ENCODE assay signal across 8 cellular contexts in genomic region chr21:37562920-37563640, GRCh38.
DNase-seq lines count a peak whose midpoint lies in the region; ATAC-seq and TF ChIP-seq lines count a peak whose summit lies in the region.

No MANE protein-coding gene starts in this region.

- H3K27ac Mint-ChIP-seq in stimulated activated effector memory CD8-positive, alpha-beta T cell treated with anti-CD3 and anti-CD28 coated beads, Interleukin-12 subunit alpha, Interleukin-12 subunit beta, amount 100 ng/mL, for 72 hours = peak overlapping the region; percentile 99

- CTCF ChIA-PET in AG04449 (lab: Yijun Ruan, JAX) = interaction anchor here (0.7 to 1.7 kb wide), 12 partner anchors 8 to 586 kb away, joined by 3 to 8 read pairs (median 4); no protein-coding TSS in a partner anchor

- peaks cover 22% of the 10 kb centered on the region for H3K4me1 Mint-ChIP-seq in stimulated activated effector memory CD8-positive, alpha-beta T cell treated with anti-CD3 and anti-CD28 coated beads, Interleukin-12 subunit alpha, Interleukin-12 subunit beta, amount 100 ng/mL, for 72 hours

- intact Hi-C loops in cardiac septum (cut with DNase I) = loop anchor here (5.0 kb wide), 2 partner anchors 196 to 296 kb away; partner anchors contain the start of genes DYRK1A and VPS26C

- peak; percentile 6 for ATAC-seq in GM18517 (IDR thresholded peaks at IDR 0.05; ENCODE audit: unreplicated experiment)
- peak; percentile 10 for ATAC-seq in HG03175 (IDR thresholded peaks at IDR 0.05; ENCODE audit: unreplicated experiment)
- no peak for ATAC-seq in stimulated activated effector memory CD8-positive, alpha-beta T cell treated with anti-CD3 and anti-CD28 coated beads, Interleukin-12 subunit alpha, Interleukin-12 subunit beta, amount 100 ng/mL, for 72 hours

- peak overlapping the region; percentile 94 for H3K4me3 Mint-ChIP-seq in stimulated activated effector memory CD8-positive, alpha-beta T cell treated with anti-CD3 and anti-CD28 coated beads, Interleukin-12 subunit alpha, Interleukin-12 subunit beta, amount 100 ng/mL, for 72 hours

- H3K4me3 ChIP-seq in AG04449 (ENCODE audit: low read depth, low read length) = peak overlapping the region; percentile 71

- DNase-seq in AG04449 (ENCODE audit: low read depth, low spot score) = no peak
- peak; percentile 1 for DNase-seq in activated T-cell treated with anti-CD3 and anti-CD28 coated beads for 48 hours (ENCODE audit: low read depth)
- DNase-seq in cardiac septum (ENCODE audit: low spot score) = peak; percentile 55
- no peak for DNase-seq in stimulated activated effector memory CD8-positive, alpha-beta T cell treated with anti-CD3 and anti-CD28 coated beads, Interleukin-12 subunit alpha, Interleukin-12 subunit beta, amount 100 ng/mL, for 72 hours (ENCODE audit: low spot score in 2 of 2)
- DNase-seq in HuH-7 (ENCODE audit: low spot score) = no peak
- no peak for DNase-seq in superior temporal gyrus (ENCODE audit: extremely low spot score)

- peaks cover 9% of the 10 kb centered on the region for H3K36me3 Mint-ChIP-seq in stimulated activated effector memory CD8-positive, alpha-beta T cell treated with anti-CD3 and anti-CD28 coated beads, Interleukin-12 subunit alpha, Interleukin-12 subunit beta, amount 100 ng/mL, for 72 hours

- POLR2A ChIA-PET in AG04449 (lab: Yijun Ruan, JAX) = interaction anchor here (1.0 to 2.1 kb wide), 4 partner anchors 38 to 295 kb away, joined by 3 to 10 read pairs (median 6); partner anchors contain the start of gene VPS26C

- no peaks in the 10 kb centered on the region for H3K9me3 Mint-ChIP-seq in stimulated activated effector memory CD8-positive, alpha-beta T cell treated with anti-CD3 and anti-CD28 coated beads, Interleukin-12 subunit alpha, Interleukin-12 subunit beta, amount 100 ng/mL, for 72 hours

- TF ChIP-seq CTCF in AG04449 (IDR thresholded peaks at IDR 0.05; ENCODE audit: insufficient read depth, low read length, missing control alignments) = no peak

Comparison
In these comparisons a context has a peak if more than half of its experiments do, and no peak if none do; other contexts are left out.
1. DNase-seq: peak in activated T-cell treated with anti-CD3 and anti-CD28 coated beads for 48 hours (single experiment) and cardiac septum (single experiment); none in AG04449 (single experiment), stimulated activated effector memory CD8-positive, alpha-beta T cell treated with anti-CD3 and anti-CD28 coated beads, Interleukin-12 subunit alpha, Interleukin-12 subunit beta, amount 100 ng/mL, for 72 hours (0 of 2), HuH-7 (single experiment) and superior temporal gyrus (single experiment).